Comparison of ENCODE assay signal across 22 cellular contexts in genomic region chr18:68406761-68407160, GRCh38.
DNase-seq lines count a peak whose midpoint lies in the region; TF ChIP-seq lines count a peak whose summit lies in the region.
"Had no signal": no experiment of that assay in that cellular context is flagged by ENCODE, and none has a peak within 500 bp of the region (broad histone marks: within the 10 kb centered on the region; RNA-seq: fewer than 3 reads in every experiment).

No MANE protein-coding gene starts in this region.

- POLR2A ChIA-PET in A673 (lab: Charles Lee; ENCODE audit: low non-redundant PET) = no interaction called here

- H3K4ac ChIP-seq in H9 (ENCODE audit: low read depth, low read length) = no peak overlapping the region
- H3K4ac ChIP-seq in mesendoderm (ENCODE audit: low read depth, low read length) = no peak overlapping the region

- no peaks in the 10 kb centered on the region for H3K36me3 Mint-ChIP-seq in H9 (ENCODE audit: insufficient read depth in 1 of 3, low read depth in 3 of 3)
- H3K36me3 Mint-ChIP-seq: CD8-positive, alpha-beta T cell; neural progenitor cell had no signal

- no peaks in the 10 kb centered on the region for H3K23me2 ChIP-seq in H9 (ENCODE audit: insufficient read length, low read depth, low read length, poor library complexity, severe bottlenecking)

- no peak for TF ChIP-seq EP300 in tibial nerve (IDR thresholded peaks at IDR 0.05)

- H3K79me2 ChIP-seq in H9 (ENCODE audit: insufficient read depth, low read length) (no peaks in the 10 kb centered on the region), mesendoderm (ENCODE audit: control insufficient read depth, insufficient read depth, low read length) (no peaks in the 10 kb centered on the region)

- no peak overlapping the region for H4K91ac ChIP-seq in H9 (ENCODE audit: insufficient read length, low read depth, low read length)

- H3K56ac ChIP-seq in H9 (ENCODE audit: insufficient read length, low read depth, low read length) = no peak overlapping the region
- H3K56ac ChIP-seq in mesendoderm (ENCODE audit: low read length) = no peak overlapping the region

- H2BK20ac ChIP-seq in H9 (ENCODE audit: low read depth, low read length, poor library complexity, severe bottlenecking) = no peak overlapping the region

- no peaks in the 10 kb centered on the region for H4K20me1 ChIP-seq in H9 (ENCODE audit: control insufficient read depth, insufficient read depth, insufficient read length)

- H3T11ph ChIP-seq in H9 (ENCODE audit: low read length) = no peak overlapping the region

- no peak for TF ChIP-seq POLR2A in tibial nerve (IDR thresholded peaks at IDR 0.05)

- no peaks in the 10 kb centered on the region for H3K4me1 Mint-ChIP-seq in H9
- H3K4me1 Mint-ChIP-seq: activated B cell treated with CpG ODN at 0.5 μM for 24 hours; central memory CD8-positive, alpha-beta T cell; neural progenitor cell had no signal

- H3K36me3 ChIP-seq in A673 (ENCODE audit: insufficient read depth, low read length, poor library complexity, severe bottlenecking) (no peaks in the 10 kb centered on the region), brain microvascular endothelial cell (replicated peaks) (no peaks in the 10 kb centered on the region), mesendoderm (ENCODE audit: control insufficient read depth, insufficient read depth, low read length) (no peaks in the 10 kb centered on the region), tibial nerve (no peaks in the 10 kb centered on the region)
- H3K36me3 ChIP-seq: neural progenitor cell, SJSA1, upper lobe of right lung had no signal

- no peaks in the 10 kb centered on the region for H3K27me3 Mint-ChIP-seq in H9 (ENCODE audit: low read depth)
- H3K27me3 Mint-ChIP-seq: activated B cell treated with CpG ODN at 0.5 μM for 24 hours; activated CD8-positive, alpha-beta T cell treated with anti-CD3 and anti-CD28 coated beads for 36 hours; central memory CD8-positive, alpha-beta T cell had no signal

- no peaks in the 10 kb centered on the region for H3K79me1 ChIP-seq in H9 (ENCODE audit: insufficient read depth, low read depth, low read length, poor library complexity, severe bottlenecking)
- no peaks in the 10 kb centered on the region for H3K79me1 ChIP-seq in mesendoderm (ENCODE audit: low read length)

- H3K4me3 ChIP-seq in A673 (ENCODE audit: low read depth, low read length, poor library complexity, severe bottlenecking) = no peak overlapping the region
- H3K4me3 ChIP-seq in brain microvascular endothelial cell (ENCODE audit: low read depth, low read length) = no peak overlapping the region
- H3K4me3 ChIP-seq in mesendoderm (ENCODE audit: low read length) = no peak overlapping the region
- H3K4me3 ChIP-seq in tibial nerve = no peak overlapping the region
- H3K4me3 ChIP-seq: K562, neural progenitor cell, PC-9, SJSA1, upper lobe of right lung had no signal

- in situ Hi-C loops in brain microvascular endothelial cell (cut with HindIII; ENCODE audit: low pct_ligation_motif_present, low sequenced_read_pairs) = no loop called here

- WGBS in H9 (ENCODE audit: extremely low coverage, insufficient read length, low lambda C conversion rate) = no CpG with 5 or more reads among the region's 4 CpGs
- WGBS in mesendoderm (ENCODE audit: extremely low coverage, insufficient coverage, low lambda C conversion rate) = no CpG with 5 or more reads among the region's 4 CpGs
- 55 to 65% methylated on average over 4 of the region's 4 CpGs for WGBS in tibial nerve, 2 donors

- H3K4me3 Mint-ChIP-seq in H9 = no peak overlapping the region
- H3K4me3 Mint-ChIP-seq: activated B cell treated with CpG ODN at 0.5 μM for 24 hours; activated CD8-positive, alpha-beta T cell treated with anti-CD3 and anti-CD28 coated beads for 36 hours; CD8-positive, alpha-beta T cell; central memory CD8-positive, alpha-beta T cell; neural progenitor cell; T-helper 2 cell treated with Interferon-gamma antibody and Interleukin-4, amounts not matched to agents 5 μg/mL and 100 μg/mL, for 36 hours had no signal

- H3K23ac ChIP-seq in H9 (ENCODE audit: insufficient read length, low read depth, low read length) (no peak overlapping the region), mesendoderm (ENCODE audit: low read length) (no peak overlapping the region)

- no peak overlapping the region for H4K8ac ChIP-seq in H9 (replicated peaks; ENCODE audit: insufficient read length, low read depth, low read length)
- no peak overlapping the region for H4K8ac ChIP-seq in mesendoderm (ENCODE audit: low read depth, low read length)

- H4K5ac ChIP-seq in H9 (ENCODE audit: insufficient read length, low read depth, low read length) = no peak overlapping the region
- H4K5ac ChIP-seq in mesendoderm (ENCODE audit: low read length) = no peak overlapping the region

- H3K9me3 Mint-ChIP-seq in H9 = no peaks in the 10 kb centered on the region
- H3K9me3 Mint-ChIP-seq: activated CD8-positive, alpha-beta T cell treated with anti-CD3 and anti-CD28 coated beads for 36 hours; CD8-positive, alpha-beta T cell; T-helper 2 cell treated with Interferon-gamma antibody and Interleukin-4, amounts not matched to agents 5 μg/mL and 100 μg/mL, for 36 hours had no signal

- H3K9ac ChIP-seq in H9 (ENCODE audit: extremely low read depth, insufficient read length, low read length) = no peak overlapping the region
- H3K9ac ChIP-seq in mesendoderm (ENCODE audit: low read length) = no peak overlapping the region
- H3K9ac ChIP-seq: neural progenitor cell had no signal

- H3K4me1 ChIP-seq in A673 (ENCODE audit: insufficient read depth, low read length, poor library complexity, severe bottlenecking) (no peaks in the 10 kb centered on the region), H9 (ENCODE audit: insufficient read depth, low read length) (no peaks in the 10 kb centered on the region), mesendoderm (ENCODE audit: control insufficient read depth, low read depth, low read length) (no peaks in the 10 kb centered on the region), tibial nerve (no peaks in the 10 kb centered on the region)
- H3K4me1 ChIP-seq: neural progenitor cell, SJSA1, upper lobe of right lung had no signal

- TF ChIP-seq CTCF in A673 (conservative IDR thresholded peaks at IDR 0.05; ENCODE audit: low read depth, low read length) (no peak), brain microvascular endothelial cell (IDR thresholded peaks at IDR 0.05; ENCODE audit: low read depth, low read length, missing control alignments) (peak; percentile 56), H9 (conservative IDR thresholded peaks at IDR 0.05) (no peak), tibial nerve (IDR thresholded peaks at IDR 0.05) (no peak)

- no peak overlapping the region for H3K14ac ChIP-seq in H9 (ENCODE audit: insufficient read depth, low read length)

- peak; percentile 19 for DNase-seq in A673 (ENCODE audit: low spot score)
- peak; percentile 57 for DNase-seq in GM03348 (ENCODE audit: low spot score)
- DNase-seq in brain microvascular endothelial cell = no peak
- DNase-seq in kidney glomerular epithelial cell (lab: John Stamatoyannopoulos, UW) = peak; percentile 18
- no peak for DNase-seq in H9
- DNase-seq in mesendoderm = no peak
- DNase-seq in tibial nerve (ENCODE audit: low spot score in 2 of 2) = no peak
- DNase-seq in central memory CD4-positive, alpha-beta T cell = no peak
- DNase-seq: activated B cell treated with CpG ODN at 0.5 μM for 24 hours; activated CD8-positive, alpha-beta T cell treated with anti-CD3 and anti-CD28 coated beads for 36 hours; activated gamma-delta T cell treated with Interleukin-2 at 50 U/mL for 16 hours; CD8-positive, alpha-beta T cell; glutamatergic neuron; GOT3; NCI-H2029; PC-9; upper lobe of right lung had no signal

- H2BK12ac ChIP-seq in H9 (ENCODE audit: insufficient read length, low read depth, low read length) = no peak overlapping the region

- H3K27ac Mint-ChIP-seq in H9 = no peak overlapping the region
- H3K27ac Mint-ChIP-seq: activated B cell treated with CpG ODN at 0.5 μM for 24 hours; activated CD8-positive, alpha-beta T cell treated with anti-CD3 and anti-CD28 coated beads for 36 hours; CD8-positive, alpha-beta T cell; neural progenitor cell; T-helper 2 cell treated with Interferon-gamma antibody and Interleukin-4, amounts not matched to agents 5 μg/mL and 100 μg/mL, for 36 hours had no signal

- H2AFZ ChIP-seq in H9 (ENCODE audit: low read length) = no peak overlapping the region
- H2AFZ ChIP-seq: neural progenitor cell, PC-9 had no signal

- H2BK15ac ChIP-seq in H9 (ENCODE audit: low read depth, low read length) = no peak overlapping the region
- no peak overlapping the region for H2BK15ac ChIP-seq in mesendoderm (replicated peaks; ENCODE audit: low read depth)

- H3K27ac ChIP-seq in A673 (ENCODE audit: low read depth, low read length, poor library complexity, severe bottlenecking) (peak overlapping the region; percentile 28), brain microvascular endothelial cell (no peak overlapping the region), H9 (ENCODE audit: insufficient read length, low read depth, low read length) (no peak overlapping the region), mesendoderm (ENCODE audit: low read depth, low read length) (no peak overlapping the region), tibial nerve (no peak overlapping the region)
- H3K27ac ChIP-seq: neural progenitor cell, PC-9, SJSA1, upper lobe of right lung had no signal

- no peak overlapping the region for H3K18ac ChIP-seq in H9 (ENCODE audit: insufficient read length, low read depth, low read length)
- H3K18ac ChIP-seq in mesendoderm (ENCODE audit: low read length) = no peak overlapping the region

- no peak overlapping the region for H2BK5ac ChIP-seq in H9 (ENCODE audit: insufficient read length, low read length)
- H2BK5ac ChIP-seq in mesendoderm (ENCODE audit: low read length) = no peak overlapping the region

- H3K9me3 ChIP-seq in A673 (ENCODE audit: low read depth, low read length, poor library complexity, severe bottlenecking) (peaks cover 3% of the 10 kb centered on the region), H9 (ENCODE audit: control insufficient read depth, low read depth, low read length) (no peaks in the 10 kb centered on the region), tibial nerve (peaks cover 0 to 2% (median 0%) of the 10 kb centered on the region in 4 donors)
- H3K9me3 ChIP-seq: SJSA1, upper lobe of right lung had no signal

- no peak overlapping the region for H3K4me2 ChIP-seq in H9 (ENCODE audit: insufficient read depth, insufficient read length, low read length)
- H3K4me2 ChIP-seq in mesendoderm (ENCODE audit: low read length) = no peak overlapping the region
- H3K4me2 ChIP-seq: neural progenitor cell, PC-9 had no signal

- H3K27me3 ChIP-seq in A673 (replicated peaks; ENCODE audit: insufficient read depth, low read depth, low read length, poor library complexity) = no peaks in the 10 kb centered on the region
- H3K27me3 ChIP-seq in brain microvascular endothelial cell (replicated peaks) = no peaks in the 10 kb centered on the region
- H3K27me3 ChIP-seq in H9 (ENCODE audit: insufficient read depth, low read length) = no peaks in the 10 kb centered on the region
- H3K27me3 ChIP-seq in mesendoderm (ENCODE audit: insufficient read depth, low read length, poor library complexity) = no peaks in the 10 kb centered on the region
- no peaks in the 10 kb centered on the region for H3K27me3 ChIP-seq in tibial nerve
- H3K27me3 ChIP-seq: neural progenitor cell, SJSA1, upper lobe of right lung had no signal

- H2BK120ac ChIP-seq in H9 (ENCODE audit: low read depth, low read length, poor library complexity, severe bottlenecking) (no peak overlapping the region), mesendoderm (ENCODE audit: low read depth, low read length) (no peak overlapping the region)

- CTCF ChIA-PET in A673 (lab: Charles Lee) = no interaction called here

- intact Hi-C loops in A673 (cut with micrococcal nuclease; ENCODE audit: unreplicated experiment) = no loop called here

- no peak overlapping the region for H2AK5ac ChIP-seq in H9 (ENCODE audit: insufficient read length, low read length)
- no peak overlapping the region for H2AK5ac ChIP-seq in mesendoderm (ENCODE audit: low read length)

- no TSS peak for BruUV-seq in A673 (replicated peaks; lab: Mats Ljungman, UMichigan)

Comparison
In these comparisons a context has a peak if more than half of its experiments do, and no peak if none do; other contexts are left out.
1. DNase-seq: peak in A673 (single experiment), GM03348 (single experiment) and kidney glomerular epithelial cell (single experiment); none in brain microvascular endothelial cell (single experiment), H9 (single experiment), mesendoderm (single experiment), tibial nerve (0 of 2) and central memory CD4-positive, alpha-beta T cell (single experiment).